1 cellular context compared by ENCODE assay signal in genomic region chr6:34463299-34463698, GRCh38.
A peak's percentile ranks its signal among the peaks of the same experiment; 100 is the strongest.
TF ChIP-seq lines count a peak whose summit lies in the region.

No MANE protein-coding gene starts in this region.

TF ChIP-seq in HepG2, 621 proteins besides CTCF, POLR2A, EP300 and RAD21:
- TF ChIP-seq CREB1 (IDR thresholded peaks at IDR 0.05) (peak; percentile 80), CREB1 (CRISPR knock-in tag; IDR thresholded peaks at IDR 0.05) (no peak), BRCA1 (CRISPR knock-in tag; IDR thresholded peaks at IDR 0.05) (no peak)
